In genomic region chr2:186594001-186594722, GRCh38 we compare ENCODE assay signal across 24 cellular contexts. TPM values are rescaled to one million over a fixed set of nuclear protein-coding genes. Genes with fewer than 3 reads are reported as not detected.
DNase-seq lines count a peak whose midpoint lies in the region; ATAC-seq and TF ChIP-seq lines count a peak whose summit lies in the region.
"Had no signal": no experiment of that assay in that cellular context is flagged by ENCODE, and none has a peak within 500 bp of the region (broad histone marks: within the 10 kb centered on the region; RNA-seq: fewer than 3 reads in every experiment).

No MANE protein-coding gene starts in this region.

- peak; percentile 20 for TF ChIP-seq POLR2A in erythroblast (IDR thresholded peaks at IDR 0.05; ENCODE audit: low read length)

- no peaks in the 10 kb centered on the region for H3K27me3 Mint-ChIP-seq in CD4-positive, alpha-beta memory T cell
- H3K27me3 Mint-ChIP-seq: activated CD8-positive, alpha-beta memory T cell treated with anti-CD3 and anti-CD28 coated beads, Interleukin-2, amount 10 ng/mL, durations not matched to agents 7 days and 5 days; activated naive CD8-positive, alpha-beta T cell treated with anti-CD3 and anti-CD28 coated beads for 36 hours; stimulated activated memory B cell treated with anti-CD40 and anti-IgM and Interleukin-4, amounts not matched to agents 10 μg/mL and 1 μg/mL and 100 μg/mL, for 72 hours had no signal

- H3K36me3 ChIP-seq in right atrium auricular region (no peaks in the 10 kb centered on the region), trophoblast cell (ENCODE audit: control insufficient read depth in 1 of 2, insufficient read depth in 2 of 2, low read length in 2 of 2) (peaks cover 0 to 4% of the 10 kb centered on the region in 2 experiments), left lung (no peaks in the 10 kb centered on the region)
- H3K36me3 ChIP-seq in CD4-positive, alpha-beta memory T cell (ENCODE audit: insufficient read depth, low read length): no peaks in the 10 kb centered on the region
- H3K36me3 ChIP-seq: brain microvascular endothelial cell, transverse colon had no signal

- H3K79me2 ChIP-seq in trophoblast cell (ENCODE audit: control insufficient read depth, insufficient read depth, low read length, poor library complexity): peaks cover 13% of the 10 kb centered on the region

- H3K4me3 Mint-ChIP-seq in CD4-positive, alpha-beta memory T cell: peak overlapping the region in 1 of 8 donors; percentile 11
- H3K4me3 Mint-ChIP-seq: activated CD8-positive, alpha-beta memory T cell treated with anti-CD3 and anti-CD28 coated beads, Interleukin-2, amount 10 ng/mL, durations not matched to agents 7 days and 5 days; activated naive CD8-positive, alpha-beta T cell treated with anti-CD3 and anti-CD28 coated beads for 36 hours; immature natural killer cell; nephron progenitor cell; stimulated activated memory B cell treated with anti-CD40 and anti-IgM and Interleukin-4, amounts not matched to agents 10 μg/mL and 1 μg/mL and 100 μg/mL, for 72 hours had no signal

- no peak overlapping the region for H4K8ac ChIP-seq in trophoblast cell (ENCODE audit: low read depth, low read length)

- peaks cover 27 to 37% (median 33%) of the 10 kb centered on the region in 4 donors for H3K4me1 Mint-ChIP-seq in CD4-positive, alpha-beta memory T cell

- no peaks in the 10 kb centered on the region for H3K27me3 ChIP-seq in right atrium auricular region
- H3K27me3 ChIP-seq in trophoblast cell (ENCODE audit: insufficient read depth, low read length): no peaks in the 10 kb centered on the region
- no peaks in the 10 kb centered on the region for H3K27me3 ChIP-seq in CD4-positive, alpha-beta memory T cell (ENCODE audit: insufficient read depth, low read length)
- H3K27me3 ChIP-seq in left lung: no peaks in the 10 kb centered on the region
- H3K27me3 ChIP-seq: BLaER1 treated with 17β-estradiol and CSF1 and Interleukin-3, amounts not matched to agents 10 nM and 100 nM; brain microvascular endothelial cell; transverse colon had no signal

- no peaks in the 10 kb centered on the region for H3K9me3 Mint-ChIP-seq in CD4-positive, alpha-beta memory T cell
- H3K9me3 Mint-ChIP-seq: activated naive CD8-positive, alpha-beta T cell treated with anti-CD3 and anti-CD28 coated beads for 36 hours; immature natural killer cell; nephron progenitor cell; stimulated activated memory B cell treated with anti-CD40 and anti-IgM and Interleukin-4, amounts not matched to agents 10 μg/mL and 1 μg/mL and 100 μg/mL, for 72 hours had no signal

- H4K12ac ChIP-seq in trophoblast cell (ENCODE audit: low read depth, low read length): no peak overlapping the region

- peak overlapping the region; percentile 6 to 60 for H3K27ac ChIP-seq in right atrium auricular region
- no peak overlapping the region for H3K27ac ChIP-seq in trophoblast cell (ENCODE audit: low read depth, low read length)
- H3K27ac ChIP-seq in CD4-positive, alpha-beta memory T cell (ENCODE audit: low read depth, low read length): no peak overlapping the region
- H3K27ac ChIP-seq in left lung: no peak overlapping the region
- H3K27ac ChIP-seq: BLaER1 treated with 17β-estradiol and CSF1 and Interleukin-3, amounts not matched to agents 10 nM and 100 nM; brain microvascular endothelial cell had no signal

- no peak overlapping the region for H3K14ac ChIP-seq in trophoblast cell (ENCODE audit: low read length)

- TF ChIP-seq CTCF in right atrium auricular region (IDR thresholded peaks at IDR 0.05) (no peak), omental fat pad (IDR thresholded peaks at IDR 0.05) (no peak), left lung (IDR thresholded peaks at IDR 0.05) (no peak)

- H3K9ac ChIP-seq in trophoblast cell (ENCODE audit: low read length): no peak overlapping the region
- H3K9ac ChIP-seq: BLaER1 treated with 17β-estradiol and CSF1 and Interleukin-3, amounts not matched to agents 10 nM and 100 nM had no signal

- no peak overlapping the region for H2AK5ac ChIP-seq in trophoblast cell (ENCODE audit: low read length)

- H3K4ac ChIP-seq in trophoblast cell (ENCODE audit: low read depth, low read length): peak overlapping the region; percentile 66

- H2BK12ac ChIP-seq in trophoblast cell (ENCODE audit: low read length): no peak overlapping the region

- no CpG with 5 or more reads among the region's 4 CpGs for WGBS in trophoblast cell (ENCODE audit: extremely low coverage, insufficient coverage, insufficient read length)

- no peak overlapping the region for H3K18ac ChIP-seq in trophoblast cell (ENCODE audit: low read length)

- H3K4me1 ChIP-seq in right atrium auricular region: peaks cover 0 to 62% of the 10 kb centered on the region in 2 donors
- peaks cover 3 to 8% of the 10 kb centered on the region in 2 experiments for H3K4me1 ChIP-seq in trophoblast cell (ENCODE audit: control insufficient read depth in 1 of 2, insufficient read depth in 2 of 2, low read length in 2 of 2)
- H3K4me1 ChIP-seq in CD4-positive, alpha-beta memory T cell (ENCODE audit: insufficient read depth, low read length): peaks cover 31% of the 10 kb centered on the region
- peaks cover 6 to 65% of the 10 kb centered on the region in 2 donors for H3K4me1 ChIP-seq in left lung

- H2AFZ ChIP-seq in trophoblast cell (ENCODE audit: insufficient read depth, low read length, poor library complexity): no peak overlapping the region

- H3K23ac ChIP-seq in trophoblast cell (ENCODE audit: low read length): no peak overlapping the region

- H2BK5ac ChIP-seq in trophoblast cell (ENCODE audit: low read depth, low read length, poor library complexity): no peak overlapping the region

- intact Hi-C loops in left cardiac atrium (cut with DNase I) (no loop called here), left lung (cut with DNase I) (no loop called here)
- intact Hi-C loops in CD4-positive, alpha-beta memory T cell (cut with micrococcal nuclease): loop anchor here (5.0 kb wide), 2 partner anchors 48 to 82 kb away; no protein-coding TSS in a partner anchor

- POLR2A ChIA-PET in CD4-positive, alpha-beta memory T cell (lab: Charles Lee; ENCODE audit: partially characterized antibody): no interaction called here

- no peaks in the 10 kb centered on the region for H3K9me3 ChIP-seq in right atrium auricular region
- no peaks in the 10 kb centered on the region for H3K9me3 ChIP-seq in trophoblast cell (ENCODE audit: insufficient read depth, low read depth, low read length)
- no peaks in the 10 kb centered on the region for H3K9me3 ChIP-seq in CD4-positive, alpha-beta memory T cell (ENCODE audit: control insufficient read depth in 1 of 2, low read length in 2 of 2)
- H3K9me3 ChIP-seq in left lung: no peaks in the 10 kb centered on the region
- H3K9me3 ChIP-seq: BLaER1 treated with 17β-estradiol and CSF1 and Interleukin-3, amounts not matched to agents 10 nM and 100 nM; transverse colon had no signal

- peak overlapping the region; percentile 31 for H3K4me2 ChIP-seq in trophoblast cell (ENCODE audit: low read length)

- no peak overlapping the region for H4K91ac ChIP-seq in trophoblast cell (ENCODE audit: low read depth, low read length)

- DNase-seq in right atrium auricular region (ENCODE audit: low spot score) (no peak), left cardiac atrium (no peak), erythroblast (lab: John Stamatoyannopoulos, UW) (no peak), trophoblast cell (no peak), omental fat pad (ENCODE audit: low spot score) (no peak), left lung (no peak)
- no peak for DNase-seq in CD4-positive, alpha-beta memory T cell
- DNase-seq: activated CD4-positive, alpha-beta T cell treated with anti-CD3 and anti-CD28 coated beads for 48 hours; activated CD8-positive, alpha-beta memory T cell treated with anti-CD3 and anti-CD28 coated beads, Interleukin-2, amount 10 ng/mL, durations not matched to agents 7 days and 5 days; activated naive CD8-positive, alpha-beta T cell treated with anti-CD3 and anti-CD28 coated beads for 36 hours; brain microvascular endothelial cell; immature natural killer cell; Karpas-422; NCI-H1092 treated with DMSO at 0.1 percent for 48 hours; NCI-H2081 treated with DMSO at 0.1 percent for 48 hours; NCI-H510A; nephron progenitor cell; NK-92 treated with Interleukin-12 subunit alpha and Interleukin-12 subunit beta, amount 100 ng/mL, for 24 hours; RPMI8226; SW 1271; transverse colon had no signal

- H3K79me1 ChIP-seq in trophoblast cell (ENCODE audit: low read length): peaks cover 15% of the 10 kb centered on the region

- no peak overlapping the region for H3K4me3 ChIP-seq in right atrium auricular region
- no peak overlapping the region for H3K4me3 ChIP-seq in trophoblast cell (ENCODE audit: low read depth, low read length)
- no peak overlapping the region for H3K4me3 ChIP-seq in CD4-positive, alpha-beta memory T cell (ENCODE audit: low read length in 2 of 2)
- H3K4me3 ChIP-seq in left lung: no peak overlapping the region
- H3K4me3 ChIP-seq: BLaER1 treated with 17β-estradiol and CSF1 and Interleukin-3, amounts not matched to agents 10 nM and 100 nM; transverse colon had no signal

- no peak overlapping the region for H2BK120ac ChIP-seq in trophoblast cell (ENCODE audit: insufficient read depth, low read length, poor library complexity)

- peak overlapping the region in 1 of 7 donors; percentile 0 for H3K27ac Mint-ChIP-seq in CD4-positive, alpha-beta memory T cell
- H3K27ac Mint-ChIP-seq: activated CD8-positive, alpha-beta memory T cell treated with anti-CD3 and anti-CD28 coated beads, Interleukin-2, amount 10 ng/mL, durations not matched to agents 7 days and 5 days; activated naive CD8-positive, alpha-beta T cell treated with anti-CD3 and anti-CD28 coated beads for 36 hours; nephron progenitor cell; stimulated activated memory B cell treated with anti-CD40 and anti-IgM and Interleukin-4, amounts not matched to agents 10 μg/mL and 1 μg/mL and 100 μg/mL, for 72 hours had no signal

- H3K36me3 Mint-ChIP-seq in CD4-positive, alpha-beta memory T cell: peaks cover 0 to 8% of the 10 kb centered on the region in 2 donors
- H3K36me3 Mint-ChIP-seq: activated naive CD8-positive, alpha-beta T cell treated with anti-CD3 and anti-CD28 coated beads for 36 hours; immature natural killer cell; stimulated activated memory B cell treated with anti-CD40 and anti-IgM and Interleukin-4, amounts not matched to agents 10 μg/mL and 1 μg/mL and 100 μg/mL, for 72 hours had no signal

- ATAC-seq in left cardiac atrium (no peak), HG03139 (IDR thresholded peaks at IDR 0.05; ENCODE audit: unreplicated experiment) (no peak), omental fat pad (ENCODE audit: low FRiP score) (no peak), left lung (no peak)
- ATAC-seq: activated CD8-positive, alpha-beta memory T cell treated with anti-CD3 and anti-CD28 coated beads, Interleukin-2, amount 10 ng/mL, durations not matched to agents 7 days and 5 days; stimulated activated memory B cell treated with anti-CD40 and anti-IgM and Interleukin-4, amounts not matched to agents 10 μg/mL and 1 μg/mL and 100 μg/mL, for 72 hours had no signal

- CTCF ChIA-PET in CD4-positive, alpha-beta memory T cell (lab: Charles Lee; ENCODE audit: partially characterized antibody): no interaction called here

RNA-seq across cellular contexts. Expression of gene ITGAV, which starts 4.3 kb away (rescaled TPM):
- total RNA-seq in right atrium auricular region (100 to 1,000 TPM in 1 of 2 donors, 10 to 100 TPM in 1; 79.8 to 152 TPM), left cardiac atrium (100 to 1,000 TPM in 1 of 2 donors, 10 to 100 TPM in 1; 83.3 to 140 TPM), omental fat pad (100 to 1,000 TPM in 2 of 4 donors, 10 to 100 TPM in 2; 81.3 to 155 (median 111) TPM), left lung (100 to 1,000 TPM in 1 of 2 donors, 10 to 100 TPM in 1; 90.0 to 175 TPM)
- 138 and 148 TPM in 2 replicates for polyA plus RNA-seq in trophoblast cell (2013)
- 10 to 100 TPM; 11.0 to 12.0 TPM for total RNA-seq in CD4-positive, alpha-beta memory T cell
- 1 to 10 TPM; 1.2 to 2.3 TPM for polyA plus RNA-seq in CD4-positive, alpha-beta memory T cell

Comparison
In these comparisons a context has a peak if more than half of its experiments do, and no peak if none do; other contexts are left out.
1. H3K27ac ChIP-seq: peak in right atrium auricular region (2 of 2); none in trophoblast cell (single experiment), CD4-positive, alpha-beta memory T cell (single experiment) and left lung (0 of 2).
2. RNA of gene ITGAV, which starts 4.3 kb away (total RNA-seq): 90.0 to 175 TPM in left lung, 79.8 to 152 TPM in right atrium auricular region, 83.3 to 140 TPM in left cardiac atrium and 81.3 to 155 TPM in omental fat pad; 11.0 to 12.0 TPM in CD4-positive, alpha-beta memory T cell; every median in the first group is over 4 times any median in the second.